23 cellular contexts compared by ENCODE assay signal in genomic region chr4:128394778-128395177, GRCh38.
A peak's percentile ranks its signal among the peaks of the same experiment; 100 is the strongest.
DNase-seq lines count a peak whose midpoint lies in the region; ATAC-seq, FAIRE-seq and TF ChIP-seq lines count a peak whose summit lies in the region.
"Had no signal": no experiment of that assay in that cellular context is flagged by ENCODE, and none has a peak within 500 bp of the region (broad histone marks: within the 10 kb centered on the region; RNA-seq: fewer than 3 reads in every experiment).

No MANE protein-coding gene starts in this region.

- ATAC-seq in HG03565 (IDR thresholded peaks at IDR 0.05; ENCODE audit: unreplicated experiment) = no peak
- ATAC-seq: activated naive CD4-positive, alpha-beta T cell treated with anti-CD3 and anti-CD28 coated beads, Interleukin-2, amount 50 U/mL, for 72 hours; activated T-cell treated with anti-CD3 and anti-CD28 coated beads, Interleukin-2, amount 50 U/mL, for 4 hours; lower lobe of right lung had no signal

- DNase-seq in mammary epithelial cell = peak; percentile 25
- DNase-seq in breast epithelium (ENCODE audit: low spot score in 2 of 2) = no peak
- DNase-seq in astrocyte (ENCODE audit: low read depth) = peak; percentile 75
- DNase-seq in mesenchymal stem cell = peak; percentile 28
- DNase-seq in vagina (ENCODE audit: extremely low spot score in 2 of 2) = no peak
- DNase-seq in GF-D8 (lab: John Stamatoyannopoulos, UW) = no peak
- DNase-seq in activated CD4-positive, alpha-beta T cell treated with anti-CD3 and anti-CD28 coated beads for 1 hour = no peak
- DNase-seq: 8988T; activated CD4-positive, alpha-beta memory T cell treated with anti-CD3 and anti-CD28 coated beads, Interleukin-2, amount 10 ng/mL, durations not matched to agents 7 days and 5 days; activated T-cell treated with anti-CD3 and anti-CD28 coated beads, Interleukin-2, amount 50 U/mL, for 4 hours; DMS53; lower lobe of right lung; MV-4-11; NCI-H1930; NCI-H510A; pancreas; testis had no signal

- intact Hi-C loops in mammary epithelial cell (cut with micrococcal nuclease) = no loop called here
- intact Hi-C loops in breast epithelium (cut with DNase I; ENCODE audit: low total_unique reads) = no loop called here
- intact Hi-C loops in vagina (cut with DNase I) = loop anchor here (2.0 kb wide), 1 partner anchor 30 kb away; no protein-coding TSS in a partner anchor

- H3K9me3 ChIP-seq in mammary epithelial cell (replicated peaks; ENCODE audit: insufficient read depth, low read length) (no peaks in the 10 kb centered on the region), breast epithelium (no peaks in the 10 kb centered on the region), astrocyte (ENCODE audit: insufficient read depth, low read depth, low read length) (no peaks in the 10 kb centered on the region), mesenchymal stem cell (ENCODE audit: control insufficient read depth, low read length) (no peaks in the 10 kb centered on the region), vagina (no peaks in the 10 kb centered on the region)
- H3K9me3 ChIP-seq: lower lobe of right lung, pancreas, testis had no signal

- H3K9ac ChIP-seq in mammary epithelial cell (ENCODE audit: insufficient read depth, low read length) = no peak overlapping the region
- H3K9ac ChIP-seq in astrocyte (ENCODE audit: low read length) = no peak overlapping the region
- peak overlapping the region; percentile 33 for H3K9ac ChIP-seq in mesenchymal stem cell (ENCODE audit: low read length)

- H3K9me3 Mint-ChIP-seq in astrocyte (ENCODE audit: unreplicated experiment) = peaks cover 5% of the 10 kb centered on the region
- H3K9me3 Mint-ChIP-seq: activated CD4-positive, alpha-beta memory T cell treated with anti-CD3 and anti-CD28 coated beads, Interleukin-2, amount 10 ng/mL, durations not matched to agents 7 days and 5 days; activated T-cell treated with anti-CD3 and anti-CD28 coated beads, Interleukin-2, amount 50 U/mL, for 4 hours; T-helper 1 cell treated with Interleukin-12 subunit alpha and Interleukin-12 subunit beta and Interleukin-4 antibody, amounts not matched to agents 30 μg/mL and 1 μg/mL, for 36 hours had no signal

- in situ Hi-C loops in mammary epithelial cell (cut with MboI; ENCODE audit: low sequenced_read_pairs in 2 of 2) = no loop called here

- H2BK15ac ChIP-seq in mesenchymal stem cell (ENCODE audit: low read depth, poor library complexity, severe bottlenecking) = no peak overlapping the region

- CTCF ChIA-PET in mammary epithelial cell (lab: Charles Lee; ENCODE audit: low non-redundant PET) = no interaction called here

- H3K4me2 ChIP-seq in mammary epithelial cell (ENCODE audit: insufficient read depth, low read depth, low read length) (no peak overlapping the region), astrocyte (ENCODE audit: low read length) (no peak overlapping the region), mesenchymal stem cell (ENCODE audit: low read length, poor library complexity, severe bottlenecking) (no peak overlapping the region)
- H3K4me2 ChIP-seq: smooth muscle cell had no signal

- H3K4me3 Mint-ChIP-seq in astrocyte (ENCODE audit: unreplicated experiment) = no peak overlapping the region
- H3K4me3 Mint-ChIP-seq: activated CD4-positive, alpha-beta memory T cell treated with anti-CD3 and anti-CD28 coated beads, Interleukin-2, amount 10 ng/mL, durations not matched to agents 7 days and 5 days; activated T-cell treated with anti-CD3 and anti-CD28 coated beads, Interleukin-2, amount 50 U/mL, for 4 hours; dendritic cell treated with granulocyte-macrophage colony-stimulating factor and Interleukin-4, amounts not matched to agents 40 ng/mL and 50 ng/mL, for 4 days; T-helper 1 cell treated with Interleukin-12 subunit alpha and Interleukin-12 subunit beta and Interleukin-4 antibody, amounts not matched to agents 30 μg/mL and 1 μg/mL, for 36 hours had no signal

- H3K27ac ChIP-seq in mammary epithelial cell (ENCODE audit: insufficient read depth, low read depth, low read length) = no peak overlapping the region
- H3K27ac ChIP-seq in breast epithelium = no peak overlapping the region
- H3K27ac ChIP-seq in astrocyte (ENCODE audit: low read depth, low read length) = no peak overlapping the region
- no peak overlapping the region for H3K27ac ChIP-seq in mesenchymal stem cell (ENCODE audit: low read length, poor library complexity, severe bottlenecking)
- H3K27ac ChIP-seq in vagina = peak overlapping the region; percentile 74
- H3K27ac ChIP-seq: C4-2B, lower lobe of right lung, pancreas, testis had no signal

- WGBS in mammary epithelial cell (ENCODE audit: low coverage, missing lambda C conversion rate) = 70% methylated on average over 4 of the region's 4 CpGs
- 100% methylated on average over 1 of the region's 4 CpGs for WGBS in mesenchymal stem cell

- H3K36me3 Mint-ChIP-seq in astrocyte (ENCODE audit: low read depth, unreplicated experiment) = peaks cover 8% of the 10 kb centered on the region

- H3K23ac ChIP-seq in mesenchymal stem cell (ENCODE audit: low read length in 2 of 2) = no peak overlapping the region

- H3K14ac ChIP-seq in mesenchymal stem cell (ENCODE audit: low read length in 2 of 2) = no peak overlapping the region

- no peak for TF ChIP-seq POLR2A in breast epithelium (IDR thresholded peaks at IDR 0.05)
- no peak for TF ChIP-seq POLR2A in vagina (IDR thresholded peaks at IDR 0.05)

- no peak overlapping the region for H2BK5ac ChIP-seq in mesenchymal stem cell (ENCODE audit: low read depth, low read length, poor library complexity, severe bottlenecking)

- no peaks in the 10 kb centered on the region for H3K4me1 ChIP-seq in mammary epithelial cell (ENCODE audit: insufficient read depth, low read length)
- H3K4me1 ChIP-seq in breast epithelium = no peaks in the 10 kb centered on the region
- peaks cover 3% of the 10 kb centered on the region for H3K4me1 ChIP-seq in astrocyte (ENCODE audit: insufficient read depth, low read length)
- peaks cover 6% of the 10 kb centered on the region for H3K4me1 ChIP-seq in mesenchymal stem cell (ENCODE audit: control insufficient read depth, insufficient read depth, low read depth, low read length)
- peaks cover 42% of the 10 kb centered on the region for H3K4me1 ChIP-seq in vagina
- H3K4me1 ChIP-seq: lower lobe of right lung had no signal

- H3K79me1 ChIP-seq in mesenchymal stem cell (replicated peaks; ENCODE audit: low read length, poor library complexity, severe bottlenecking) = no peaks in the 10 kb centered on the region

- TF ChIP-seq CTCF in mammary epithelial cell (conservative IDR thresholded peaks at IDR 0.05 in 1 of 2, IDR thresholded peaks at IDR 0.05 in 1 of 2; ENCODE audit: extremely low read depth in 1 of 2, insufficient read depth in 1 of 2, low read depth in 1 of 2, low read length in 2 of 2) (no peak), breast epithelium (IDR thresholded peaks at IDR 0.05) (no peak), astrocyte (IDR thresholded peaks at IDR 0.05; ENCODE audit: insufficient read depth, low read depth, low read length) (no peak), vagina (IDR thresholded peaks at IDR 0.05) (no peak)

- no peaks in the 10 kb centered on the region for H3K79me2 ChIP-seq in mammary epithelial cell (ENCODE audit: insufficient read depth, low read length)
- no peaks in the 10 kb centered on the region for H3K79me2 ChIP-seq in astrocyte (ENCODE audit: insufficient read depth, low read length)

- no peak overlapping the region for H3K18ac ChIP-seq in mesenchymal stem cell (ENCODE audit: low read depth in 1 of 2, low read length in 2 of 2)

- peaks cover 19% of the 10 kb centered on the region for H3K4me1 Mint-ChIP-seq in astrocyte (ENCODE audit: low read depth, unreplicated experiment)
- H3K4me1 Mint-ChIP-seq: activated CD4-positive, alpha-beta memory T cell treated with anti-CD3 and anti-CD28 coated beads, Interleukin-2, amount 10 ng/mL, durations not matched to agents 7 days and 5 days had no signal

- H3K36me3 ChIP-seq in mammary epithelial cell (ENCODE audit: insufficient read depth, low read length) (no peaks in the 10 kb centered on the region), breast epithelium (no peaks in the 10 kb centered on the region), astrocyte (ENCODE audit: insufficient read depth, low read length) (no peaks in the 10 kb centered on the region), mesenchymal stem cell (ENCODE audit: control insufficient read depth in 1 of 2, insufficient read depth in 2 of 2, low read depth in 1 of 2, low read length in 2 of 2) (no peaks in the 10 kb centered on the region), vagina (no peaks in the 10 kb centered on the region)
- H3K36me3 ChIP-seq: lower lobe of right lung, pancreas had no signal

- H4K8ac ChIP-seq in mesenchymal stem cell (ENCODE audit: low read length) = no peak overlapping the region

- no TSS peak for BruUV-seq in mammary epithelial cell (replicated peaks; lab: Mats Ljungman, UMichigan)

- H3K27me3 ChIP-seq in mammary epithelial cell (ENCODE audit: insufficient read depth, low read length) = no peaks in the 10 kb centered on the region
- no peaks in the 10 kb centered on the region for H3K27me3 ChIP-seq in breast epithelium
- no peaks in the 10 kb centered on the region for H3K27me3 ChIP-seq in astrocyte (ENCODE audit: insufficient read depth, low read length)
- H3K27me3 ChIP-seq in mesenchymal stem cell (ENCODE audit: control insufficient read depth in 1 of 2, insufficient read depth in 1 of 2, low read length in 2 of 2) = no peaks in the 10 kb centered on the region
- no peaks in the 10 kb centered on the region for H3K27me3 ChIP-seq in vagina
- H3K27me3 ChIP-seq: pancreas, testis had no signal

- peak; percentile 88 for FAIRE-seq in astrocyte (lab: Jason Lieb, UNC)
- FAIRE-seq: pancreas had no signal

- no peak overlapping the region for H3K27ac Mint-ChIP-seq in astrocyte (ENCODE audit: unreplicated experiment)
- H3K27ac Mint-ChIP-seq: activated CD4-positive, alpha-beta memory T cell treated with anti-CD3 and anti-CD28 coated beads, Interleukin-2, amount 10 ng/mL, durations not matched to agents 7 days and 5 days; activated naive CD4-positive, alpha-beta T cell treated with anti-CD3 and anti-CD28 coated beads, Interleukin-2, amount 50 U/mL, for 72 hours; dendritic cell treated with granulocyte-macrophage colony-stimulating factor and Interleukin-4, amounts not matched to agents 40 ng/mL and 50 ng/mL, for 4 days; T-helper 1 cell treated with Interleukin-12 subunit alpha and Interleukin-12 subunit beta and Interleukin-4 antibody, amounts not matched to agents 30 μg/mL and 1 μg/mL, for 36 hours had no signal

- dilution Hi-C loops in mammary epithelial cell (cut with HindIII; ENCODE audit: low sequenced_read_pairs) = no loop called here

- H2BK120ac ChIP-seq in mesenchymal stem cell (ENCODE audit: low read depth, low read length) = no peak overlapping the region

- no peaks in the 10 kb centered on the region for H3K27me3 Mint-ChIP-seq in astrocyte (ENCODE audit: low read depth, unreplicated experiment)
- H3K27me3 Mint-ChIP-seq: dendritic cell treated with granulocyte-macrophage colony-stimulating factor and Interleukin-4, amounts not matched to agents 40 ng/mL and 50 ng/mL, for 4 days had no signal

- peak overlapping the region; percentile 9 for H2AK5ac ChIP-seq in mesenchymal stem cell (ENCODE audit: low read length, severe bottlenecking)

- H3K4me3 ChIP-seq in mammary epithelial cell (replicated peaks in 1 of 3; ENCODE audit: insufficient read depth in 1 of 3, low read depth in 2 of 3, low read length in 3 of 3) (no peak overlapping the region), breast epithelium (no peak overlapping the region), astrocyte (ENCODE audit: insufficient read depth, low read depth, low read length) (no peak overlapping the region), mesenchymal stem cell (ENCODE audit: insufficient read depth in 1 of 2, low read depth in 1 of 2, low read length in 2 of 2) (no peak overlapping the region), vagina (no peak overlapping the region)
- H3K4me3 ChIP-seq: lower lobe of right lung, pancreas, smooth muscle cell, testis had no signal

- H3K4ac ChIP-seq in mesenchymal stem cell (ENCODE audit: low read depth in 1 of 2, low read length in 2 of 2) = no peak overlapping the region

- H2AFZ ChIP-seq in mammary epithelial cell (ENCODE audit: low read depth, low read length) (no peak overlapping the region), astrocyte (ENCODE audit: low read depth, low read length) (no peak overlapping the region), mesenchymal stem cell (ENCODE audit: low read depth, low read length) (no peak overlapping the region)

- no peak overlapping the region for H4K91ac ChIP-seq in mesenchymal stem cell (ENCODE audit: low read length)

- H4K20me1 ChIP-seq in mammary epithelial cell (ENCODE audit: insufficient read depth, low read length) (no peaks in the 10 kb centered on the region), astrocyte (ENCODE audit: insufficient read depth, low read length) (no peaks in the 10 kb centered on the region)

- H2BK12ac ChIP-seq in mesenchymal stem cell (ENCODE audit: low read length in 2 of 2) = no peak overlapping the region

Comparison
In these comparisons a context has a peak if more than half of its experiments do, and no peak if none do; other contexts are left out.
1. DNase-seq: peak in mammary epithelial cell (single experiment), astrocyte (single experiment) and mesenchymal stem cell (single experiment); none in breast epithelium (0 of 2), vagina (0 of 2), GF-D8 (single experiment) and activated CD4-positive, alpha-beta T cell treated with anti-CD3 and anti-CD28 coated beads for 1 hour (single experiment).